Comparison of ENCODE assay signal across 9 cellular contexts in genomic region chr10:31132681-31133239, GRCh38.
A peak's percentile ranks its signal among the peaks of the same experiment; 100 is the strongest.
DNase-seq lines count a peak whose midpoint lies in the region; ATAC-seq and TF ChIP-seq lines count a peak whose summit lies in the region.
"Had no signal": no experiment of that assay in that cellular context is flagged by ENCODE, and none has a peak within 500 bp of the region (broad histone marks: within the 10 kb centered on the region; RNA-seq: fewer than 3 reads in every experiment).

No MANE protein-coding gene starts in this region.

- no peak for ATAC-seq in stimulated activated effector memory CD8-positive, alpha-beta T cell treated with anti-CD3 and anti-CD28 coated beads, Interleukin-12 subunit alpha, Interleukin-12 subunit beta, amount 100 ng/mL, for 72 hours
- ATAC-seq in HG03280 (IDR thresholded peaks at IDR 0.05; ENCODE audit: unreplicated experiment), result no peak

- H3K9me3 ChIP-seq in WERI-Rb-1 (ENCODE audit: severe bottlenecking), result no peaks in the 10 kb centered on the region

- H3K36me3 ChIP-seq in WERI-Rb-1, result no peaks in the 10 kb centered on the region

- no peaks in the 10 kb centered on the region for H3K36me3 Mint-ChIP-seq in T-helper 1 cell treated with Interleukin-12 subunit alpha and Interleukin-12 subunit beta and Interleukin-4 antibody, amounts not matched to agents 30 μg/mL and 1 μg/mL, for 36 hours (ENCODE audit: low read depth)
- peaks cover 4% of the 10 kb centered on the region for H3K36me3 Mint-ChIP-seq in glutamatergic neuron (ENCODE audit: unreplicated experiment)
- H3K36me3 Mint-ChIP-seq in stimulated activated effector memory CD8-positive, alpha-beta T cell treated with anti-CD3 and anti-CD28 coated beads, Interleukin-12 subunit alpha, Interleukin-12 subunit beta, amount 100 ng/mL, for 72 hours, result peaks cover 8% of the 10 kb centered on the region

- H3K27me3 ChIP-seq in WERI-Rb-1 (ENCODE audit: insufficient read depth, low read depth, severe bottlenecking), result no peaks in the 10 kb centered on the region

- no peaks in the 10 kb centered on the region for H3K27me3 Mint-ChIP-seq in T-helper 1 cell treated with Interleukin-12 subunit alpha and Interleukin-12 subunit beta and Interleukin-4 antibody, amounts not matched to agents 30 μg/mL and 1 μg/mL, for 36 hours (ENCODE audit: low read depth)
- H3K27me3 Mint-ChIP-seq in glutamatergic neuron (ENCODE audit: unreplicated experiment), result peaks cover 16% of the 10 kb centered on the region

- DNase-seq in T-helper 1 cell (no peak), WERI-Rb-1 (no peak), glutamatergic neuron (no peak), NCI-H748 treated with DMSO at 0.1 percent for 48 hours (lab: John Stamatoyannopoulos, UW) (no peak), SHP77 (lab: John Stamatoyannopoulos, UW) (no peak)
- no peak for DNase-seq in stimulated activated effector memory CD8-positive, alpha-beta T cell treated with anti-CD3 and anti-CD28 coated beads, Interleukin-12 subunit alpha, Interleukin-12 subunit beta, amount 100 ng/mL, for 72 hours (ENCODE audit: low spot score in 2 of 2)
- DNase-seq: foreskin fibroblast had no signal

- H3K27ac Mint-ChIP-seq in T-helper 1 cell treated with Interleukin-12 subunit alpha and Interleukin-12 subunit beta and Interleukin-4 antibody, amounts not matched to agents 30 μg/mL and 1 μg/mL, for 36 hours, result peak overlapping the region; percentile 80
- peak overlapping the region; percentile 97 for H3K27ac Mint-ChIP-seq in glutamatergic neuron (ENCODE audit: unreplicated experiment)
- H3K27ac Mint-ChIP-seq in stimulated activated effector memory CD8-positive, alpha-beta T cell treated with anti-CD3 and anti-CD28 coated beads, Interleukin-12 subunit alpha, Interleukin-12 subunit beta, amount 100 ng/mL, for 72 hours, result no peak overlapping the region

- peak overlapping the region; percentile 40 for H3K4me3 Mint-ChIP-seq in T-helper 1 cell treated with Interleukin-12 subunit alpha and Interleukin-12 subunit beta and Interleukin-4 antibody, amounts not matched to agents 30 μg/mL and 1 μg/mL, for 36 hours
- H3K4me3 Mint-ChIP-seq in glutamatergic neuron (ENCODE audit: unreplicated experiment), result peak overlapping the region; percentile 72
- H3K4me3 Mint-ChIP-seq in stimulated activated effector memory CD8-positive, alpha-beta T cell treated with anti-CD3 and anti-CD28 coated beads, Interleukin-12 subunit alpha, Interleukin-12 subunit beta, amount 100 ng/mL, for 72 hours, result peak overlapping the region; percentile 65

- H3K4me1 Mint-ChIP-seq in T-helper 1 cell treated with Interleukin-12 subunit alpha and Interleukin-12 subunit beta and Interleukin-4 antibody, amounts not matched to agents 30 μg/mL and 1 μg/mL, for 36 hours (ENCODE audit: low read depth), result peaks cover 44% of the 10 kb centered on the region
- peaks cover 49% of the 10 kb centered on the region for H3K4me1 Mint-ChIP-seq in glutamatergic neuron (ENCODE audit: low read depth, unreplicated experiment)
- H3K4me1 Mint-ChIP-seq in stimulated activated effector memory CD8-positive, alpha-beta T cell treated with anti-CD3 and anti-CD28 coated beads, Interleukin-12 subunit alpha, Interleukin-12 subunit beta, amount 100 ng/mL, for 72 hours, result peaks cover 35% of the 10 kb centered on the region

- H3K27ac ChIP-seq in WERI-Rb-1, result peak overlapping the region; percentile 97

- no peaks in the 10 kb centered on the region for H3K9me3 Mint-ChIP-seq in T-helper 1 cell treated with Interleukin-12 subunit alpha and Interleukin-12 subunit beta and Interleukin-4 antibody, amounts not matched to agents 30 μg/mL and 1 μg/mL, for 36 hours
- peaks cover 25% of the 10 kb centered on the region for H3K9me3 Mint-ChIP-seq in glutamatergic neuron (ENCODE audit: unreplicated experiment)
- H3K9me3 Mint-ChIP-seq in stimulated activated effector memory CD8-positive, alpha-beta T cell treated with anti-CD3 and anti-CD28 coated beads, Interleukin-12 subunit alpha, Interleukin-12 subunit beta, amount 100 ng/mL, for 72 hours, result no peaks in the 10 kb centered on the region

- no peak for TF ChIP-seq CTCF in WERI-Rb-1 (IDR thresholded peaks at IDR 0.05; ENCODE audit: low read depth, low read length)
- no peak for TF ChIP-seq CTCF in glutamatergic neuron (IDR thresholded peaks at IDR 0.05; ENCODE audit: partially characterized antibody, unreplicated experiment)

- no peak overlapping the region for H3K4me3 ChIP-seq in WERI-Rb-1 (ENCODE audit: low read depth, low read length)
